ENCODE assay signal across 7 cellular contexts in genomic region chr14:52951730-52952481, GRCh38. TPM values are rescaled to one million over a fixed set of nuclear protein-coding genes. Genes with fewer than 3 reads are reported as not detected.
DNase-seq lines count a peak whose midpoint lies in the region; TF ChIP-seq lines count a peak whose summit lies in the region.

No MANE protein-coding gene starts in this region.

- peak overlapping the region; percentile 49 for H2AFZ ChIP-seq in fibroblast of lung (ENCODE audit: low read length)

- peaks cover 8% of the 10 kb centered on the region for H4K20me1 ChIP-seq in fibroblast of lung (ENCODE audit: control insufficient read depth, extremely low read depth, insufficient read depth, low read length)

- peaks cover 2% of the 10 kb centered on the region for H3K4me1 ChIP-seq in fibroblast of lung (ENCODE audit: control insufficient read depth, extremely low read depth, insufficient read depth, low read length)

- H3K27ac ChIP-seq in WERI-Rb-1: peak overlapping the region; percentile 97
- peak overlapping the region; percentile 85 for H3K27ac ChIP-seq in fibroblast of lung (ENCODE audit: insufficient read depth, low read length)

- peak overlapping the region; percentile 91 for H3K4me2 ChIP-seq in fibroblast of lung (ENCODE audit: extremely low read depth, insufficient read depth, low read length)

- peaks cover 39% of the 10 kb centered on the region for H3K79me2 ChIP-seq in fibroblast of lung (ENCODE audit: control insufficient read depth, insufficient read depth, low read length)

- no peaks in the 10 kb centered on the region for H3K9me3 ChIP-seq in WERI-Rb-1 (ENCODE audit: severe bottlenecking)
- no peaks in the 10 kb centered on the region for H3K9me3 ChIP-seq in fibroblast of lung (ENCODE audit: control insufficient read depth, insufficient read depth, low read depth, low read length)

- H3K27me3 ChIP-seq in WERI-Rb-1 (ENCODE audit: insufficient read depth, low read depth, severe bottlenecking) (no peaks in the 10 kb centered on the region), fibroblast of lung (ENCODE audit: control insufficient read depth, insufficient read depth, low read length) (no peaks in the 10 kb centered on the region)

- peak overlapping the region; percentile 56 for H3K4me3 ChIP-seq in Jurkat, Clone E6-1 (ENCODE audit: low read length)
- H3K4me3 ChIP-seq in WERI-Rb-1 (ENCODE audit: low read depth, low read length): peak overlapping the region; percentile 97
- peak overlapping the region; percentile 51 to 85 (median 66) for H3K4me3 ChIP-seq in fibroblast of lung (replicated peaks in 1 of 4; ENCODE audit: control extremely low read depth in 1 of 4, insufficient read depth in 1 of 4, low read depth in 3 of 4, low read length in 4 of 4)

- H3K36me3 ChIP-seq in WERI-Rb-1 (peaks cover 6% of the 10 kb centered on the region; the same call in 1 of the 2 replicates), fibroblast of lung (ENCODE audit: control insufficient read depth, insufficient read depth, low read length) (peaks cover 2% of the 10 kb centered on the region)

- peak overlapping the region; percentile 88 for H3K9ac ChIP-seq in fibroblast of lung (ENCODE audit: insufficient read depth, low read length)

- TF ChIP-seq CTCF in WERI-Rb-1 (IDR thresholded peaks at IDR 0.05; ENCODE audit: low read depth, low read length): peak; percentile 63; the same call in 1 of the 2 replicates
- peak; percentile 59 to 64 for TF ChIP-seq CTCF in fibroblast of lung (conservative IDR thresholded peaks at IDR 0.05 in 1 of 2, IDR thresholded peaks at IDR 0.05 in 1 of 2; ENCODE audit: low read depth in 1 of 2, low read length in 2 of 2)

- peak; percentile 88 for DNase-seq in ELF-1 (ENCODE audit: low read depth, low spot score)
- DNase-seq in Jurkat, Clone E6-1 (ENCODE audit: low read depth, low spot score): no peak
- peak; percentile 74 for DNase-seq in WERI-Rb-1
- DNase-seq in fibroblast of lung (ENCODE audit: low read depth in 2 of 2): peak; percentile 79 to 86
- peak; percentile 83 for DNase-seq in myocyte (ENCODE audit: low read depth)
- no peak for DNase-seq in SKM-1 treated with dmso at 0.1 percent for 144 hours (lab: John Stamatoyannopoulos, UW; ENCODE audit: unreplicated experiment)
- no peak for DNase-seq in GOT3 (lab: John Stamatoyannopoulos, UW)

RNA-seq across cellular contexts. Expression of gene FERMT2, which starts 1.1 kb away (rescaled TPM):
- 9.5 TPM for polyA plus RNA-seq in Jurkat, Clone E6-1 (2012; ENCODE audit: insufficient read depth, insufficient read length)
- 111 and 128 TPM in 2 replicates for total RNA-seq in fibroblast of lung
- polyA plus RNA-seq in fibroblast of lung: 176 and 439 TPM in 2 replicates
- polyA plus RNA-seq in fibroblast of lung (2012): 78.4 and 190 TPM in 2 replicates
- 67.7 and 184 TPM in 2 replicates for polyA minus RNA-seq in fibroblast of lung (ENCODE audit: low replicate concordance)
- total RNA-seq in myocyte: 109 and 153 TPM in 2 replicates
- polyA plus RNA-seq in myocyte (2012): 79.1 TPM

Comparison
In these comparisons a context has a peak if more than half of its experiments do, and no peak if none do; other contexts are left out.
1. DNase-seq: peak in ELF-1 (single experiment), WERI-Rb-1 (single experiment), fibroblast of lung (2 of 2) and myocyte (single experiment); none in Jurkat, Clone E6-1 (single experiment), SKM-1 treated with dmso at 0.1 percent for 144 hours (single experiment) and GOT3 (single experiment).
2. Peak in every context shown above with its lines, with median percentiles within 50 percentile points of each other: H3K4me3 ChIP-seq.